In genomic region chr5:134226441-134227192, GRCh38 we compare ENCODE assay signal across 8 cellular contexts. TPM values are rescaled to one million over a fixed set of nuclear protein-coding genes. Genes with fewer than 3 reads are reported as not detected.
DNase-seq lines count a peak whose midpoint lies in the region; ATAC-seq and TF ChIP-seq lines count a peak whose summit lies in the region.

No MANE protein-coding gene starts in this region.

- no peak for DNase-seq in GM12864 (ENCODE audit: low read depth)
- DNase-seq in H7, result no peak
- peak; percentile 95 for DNase-seq in NCI-H69 (lab: John Stamatoyannopoulos, UW)
- DNase-seq in astrocyte of the cerebellum (ENCODE audit: low read depth), result no peak
- DNase-seq in iris pigment epithelial cell (ENCODE audit: low read depth), result peak; percentile 41
- DNase-seq in stimulated activated naive B cell treated with anti-CD40 and anti-IgM and Interleukin-4, amounts not matched to agents 10 μg/mL and 1 μg/mL and 100 μg/mL, for 72 hours, result peak; percentile 51
- no peak for DNase-seq in putamen (ENCODE audit: low spot score)
- DNase-seq in mucosa of gallbladder (ENCODE audit: low spot score), result no peak

- peak overlapping the region; percentile 98 to 100 for H3K4me3 Mint-ChIP-seq in stimulated activated naive B cell treated with anti-CD40 and anti-IgM and Interleukin-4, amounts not matched to agents 10 μg/mL and 1 μg/mL and 100 μg/mL, for 72 hours

- H3K4me3 ChIP-seq in GM12864 (ENCODE audit: low read depth, low read length) (peak overlapping the region; percentile 100), H7 (ENCODE audit: insufficient read depth, low read depth, low read length) (peak overlapping the region; percentile 100), astrocyte of the cerebellum (ENCODE audit: low read depth, low read length) (peak overlapping the region; percentile 98)

- peaks cover 22 to 30% of the 10 kb centered on the region in 2 donors for H3K36me3 Mint-ChIP-seq in stimulated activated naive B cell treated with anti-CD40 and anti-IgM and Interleukin-4, amounts not matched to agents 10 μg/mL and 1 μg/mL and 100 μg/mL, for 72 hours

- peaks cover 25 to 34% of the 10 kb centered on the region in 2 donors for H3K4me1 Mint-ChIP-seq in stimulated activated naive B cell treated with anti-CD40 and anti-IgM and Interleukin-4, amounts not matched to agents 10 μg/mL and 1 μg/mL and 100 μg/mL, for 72 hours

- no peaks in the 10 kb centered on the region for H3K27me3 ChIP-seq in H7 (ENCODE audit: control insufficient read depth, insufficient read depth, low read length)

- no peaks in the 10 kb centered on the region for H3K27me3 Mint-ChIP-seq in stimulated activated naive B cell treated with anti-CD40 and anti-IgM and Interleukin-4, amounts not matched to agents 10 μg/mL and 1 μg/mL and 100 μg/mL, for 72 hours

- peak; percentile 50 to 51 for ATAC-seq in stimulated activated naive B cell treated with anti-CD40 and anti-IgM and Interleukin-4, amounts not matched to agents 10 μg/mL and 1 μg/mL and 100 μg/mL, for 72 hours (replicated peaks)

- peak overlapping the region; percentile 100 for H3K27ac Mint-ChIP-seq in stimulated activated naive B cell treated with anti-CD40 and anti-IgM and Interleukin-4, amounts not matched to agents 10 μg/mL and 1 μg/mL and 100 μg/mL, for 72 hours

- H3K36me3 ChIP-seq in H7 (replicated peaks; ENCODE audit: control insufficient read depth, insufficient read depth, low read length), result no peaks in the 10 kb centered on the region

- no peak for TF ChIP-seq CTCF in GM12864 (IDR thresholded peaks at IDR 0.05; ENCODE audit: low read depth, low read length, missing control alignments)
- no peak for TF ChIP-seq CTCF in astrocyte of the cerebellum (IDR thresholded peaks at IDR 0.05; ENCODE audit: low read depth, low read length, missing control alignments)

- H3K9me3 Mint-ChIP-seq in stimulated activated naive B cell treated with anti-CD40 and anti-IgM and Interleukin-4, amounts not matched to agents 10 μg/mL and 1 μg/mL and 100 μg/mL, for 72 hours, result no peaks in the 10 kb centered on the region

- in situ Hi-C loops in astrocyte of the cerebellum (cut with HindIII; ENCODE audit: low sequenced_read_pairs), result no loop called here

RNA-seq across cellular contexts. Expression of gene PPP2CA, which starts 0.7 kb away (rescaled TPM):
- total RNA-seq in H7 (2014; rRNA removed; shearing (Covaris generic)), result 152 and 184 TPM in 2 replicates
- total RNA-seq in mucosa of gallbladder, result 108 TPM

RNA-seq across cellular contexts. Expression of gene SKP1, which starts 49.9 kb away (rescaled TPM):
- 287 and 332 TPM in 2 replicates for total RNA-seq in H7 (2014; rRNA removed; shearing (Covaris generic))
- 340 TPM for total RNA-seq in mucosa of gallbladder

Comparison
In these comparisons a context has a peak if more than half of its experiments do, and no peak if none do; other contexts are left out.
1. DNase-seq: peak in NCI-H69 (single experiment), iris pigment epithelial cell (single experiment) and stimulated activated naive B cell treated with anti-CD40 and anti-IgM and Interleukin-4, amounts not matched to agents 10 μg/mL and 1 μg/mL and 100 μg/mL, for 72 hours (single experiment); none in GM12864 (single experiment), H7 (single experiment), astrocyte of the cerebellum (single experiment), putamen (single experiment) and mucosa of gallbladder (single experiment).
2. Peak in every context shown above with its lines, with median percentiles within 50 percentile points of each other: H3K4me3 ChIP-seq.